In the genomic region with DNA sequence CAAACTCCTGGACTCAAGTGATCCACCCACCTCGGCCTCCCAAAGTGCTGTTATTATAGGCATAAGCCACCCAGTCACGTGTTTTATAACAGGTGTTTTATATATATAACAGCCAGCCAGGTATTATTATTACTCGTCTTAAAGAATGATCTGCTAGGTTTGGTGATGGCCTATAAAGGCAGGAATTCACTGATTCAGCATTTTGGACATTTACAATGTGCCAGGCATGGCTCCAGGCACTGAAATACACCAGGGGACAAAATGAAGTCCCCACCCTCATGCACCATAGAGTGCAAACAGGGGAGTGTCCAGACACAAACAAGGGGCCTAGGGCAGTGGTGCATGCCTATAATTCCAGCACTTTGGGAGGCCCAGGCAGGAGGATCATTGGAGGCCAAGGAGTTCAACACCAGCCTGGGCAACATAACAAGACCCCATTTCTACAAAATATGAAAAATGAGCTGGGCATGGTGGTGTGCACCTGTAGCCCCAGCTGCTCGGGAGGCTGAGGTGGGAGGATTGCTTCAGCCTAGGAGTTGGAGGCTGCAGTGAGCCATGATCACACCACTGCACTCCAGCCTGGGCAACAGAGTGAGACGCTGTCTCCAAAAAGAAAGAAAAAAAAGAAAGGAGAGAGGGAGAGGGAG, we compare ENCODE assay signal across 15 cellular contexts. TPM values are rescaled to one million over a fixed set of nuclear protein-coding genes. Genes with fewer than 3 reads are reported as not detected.
DNase-seq lines count a peak whose midpoint lies in the region; ATAC-seq, FAIRE-seq and TF ChIP-seq lines count a peak whose summit lies in the region.
"Not testable (repeated sequence)": the region's sequence is repeated elsewhere in the genome, so short reads cannot be mapped to it uniquely, and the experiment has no call there.
"Had no signal": no experiment of that assay in that cellular context is flagged by ENCODE, and none has a peak within 500 bp of the region (broad histone marks: within the 10 kb centered on the region; RNA-seq: fewer than 3 reads in every experiment).

No MANE protein-coding gene starts in this region.

- not testable (repeated sequence) for DNase-seq in CD14-positive monocyte (ENCODE audit: low spot score); WTC11 (ENCODE audit: low spot score); activated T-helper 2 cell treated with anti-CD3 and anti-CD28 coated beads, Interferon-gamma antibody, Interleukin-2, Interleukin-4, amounts not matched to agents 10 μg/mL and 5 μg/mL and 100 μg/mL, durations not matched to agents 14 hours and 24 hours and 36 hours (ENCODE audit: low spot score); memory B cell (ENCODE audit: low spot score in 2 of 2); pancreas; type B pancreatic cell (ENCODE audit: extremely low spot score, unreplicated experiment)

- not testable (repeated sequence) for H3K9me3 Mint-ChIP-seq in CD14-positive monocyte; WTC11; activated T-helper 2 cell treated with anti-CD3 and anti-CD28 coated beads, Interferon-gamma antibody, Interleukin-2, Interleukin-4, amounts not matched to agents 10 μg/mL and 5 μg/mL and 100 μg/mL, durations not matched to agents 14 hours and 24 hours and 36 hours; dendritic cell treated with granulocyte-macrophage colony-stimulating factor and Interleukin-4, amounts not matched to agents 40 ng/mL and 50 ng/mL, for 4 days; memory B cell; type B pancreatic cell

- not testable (repeated sequence) for H3K9me3 ChIP-seq in pancreas

- not testable (repeated sequence) for H3K27me3 ChIP-seq in KMS-11 (ENCODE audit: insufficient read depth, low read depth); pancreas

- not testable (repeated sequence) for H3K4me1 ChIP-seq in KMS-11 (ENCODE audit: low read depth, poor library complexity, severe bottlenecking); pancreas

- FAIRE-seq in pancreas (lab: Jason Lieb, UNC): not testable (repeated sequence)

- H3K27ac ChIP-seq in KMS-11: not testable (repeated sequence)
- H3K27ac ChIP-seq in pancreas: peak overlapping the region in 1 of 4 donors; percentile 73

- H3K27me3 Mint-ChIP-seq in CD14-positive monocyte (ENCODE audit: low read depth in 3 of 3); WTC11 (ENCODE audit: low read depth); activated T-helper 2 cell treated with anti-CD3 and anti-CD28 coated beads, Interferon-gamma antibody, Interleukin-2, Interleukin-4, amounts not matched to agents 10 μg/mL and 5 μg/mL and 100 μg/mL, durations not matched to agents 14 hours and 24 hours and 36 hours (ENCODE audit: low read depth); dendritic cell treated with granulocyte-macrophage colony-stimulating factor and Interleukin-4, amounts not matched to agents 40 ng/mL and 50 ng/mL, for 4 days; memory B cell; type B pancreatic cell: not testable (repeated sequence)

- POLR2A ChIA-PET in WTC11 (lab: Charles Lee): interaction anchor here (0.9 to 1.0 kb wide), 2 partner anchors 27 to 199 kb away, joined by 3 read pairs; partner anchors contain the start of gene BAZ1B

- CTCF ChIA-PET in WTC11 (lab: Charles Lee): interaction anchor here (0.6 to 1.8 kb wide), 28 partner anchors 10 to 306 kb away, joined by 3 to 26 read pairs (median 6); partner anchors contain the start of gene NSUN5

- H3K9ac ChIP-seq in KMS-11: not testable (repeated sequence)

- H4K20me1 ChIP-seq in KMS-11 (ENCODE audit: insufficient read depth): not testable (repeated sequence)

- H3K4me3 Mint-ChIP-seq in CD14-positive monocyte (peak overlapping the region; percentile 72 to 84), memory B cell (peak overlapping the region; percentile 83), type B pancreatic cell (peak overlapping the region; percentile 36)
- H3K4me3 Mint-ChIP-seq in WTC11: not testable (repeated sequence)
- peak overlapping the region; percentile 57 for H3K4me3 Mint-ChIP-seq in activated T-helper 2 cell treated with anti-CD3 and anti-CD28 coated beads, Interferon-gamma antibody, Interleukin-2, Interleukin-4, amounts not matched to agents 10 μg/mL and 5 μg/mL and 100 μg/mL, durations not matched to agents 14 hours and 24 hours and 36 hours (ENCODE audit: low read depth)
- peak overlapping the region; percentile 57 for H3K4me3 Mint-ChIP-seq in dendritic cell treated with granulocyte-macrophage colony-stimulating factor and Interleukin-4, amounts not matched to agents 40 ng/mL and 50 ng/mL, for 4 days

- not testable (repeated sequence) for H3K4me3 ChIP-seq in KMS-11 (IDR thresholded peaks at IDR 0.05; ENCODE audit: insufficient read depth, low read depth, low read length)
- peak overlapping the region in 3 of 4 donors; percentile 9 to 38 (median 29) for H3K4me3 ChIP-seq in pancreas

- H3K79me2 ChIP-seq in KMS-11 (ENCODE audit: insufficient read depth, low read depth): not testable (repeated sequence)

- not testable (repeated sequence) for H3K36me3 Mint-ChIP-seq in CD14-positive monocyte; WTC11; activated T-helper 2 cell treated with anti-CD3 and anti-CD28 coated beads, Interferon-gamma antibody, Interleukin-2, Interleukin-4, amounts not matched to agents 10 μg/mL and 5 μg/mL and 100 μg/mL, durations not matched to agents 14 hours and 24 hours and 36 hours (ENCODE audit: low read depth); dendritic cell treated with granulocyte-macrophage colony-stimulating factor and Interleukin-4, amounts not matched to agents 40 ng/mL and 50 ng/mL, for 4 days (ENCODE audit: low read depth); memory B cell; type B pancreatic cell

- H2AFZ ChIP-seq in KMS-11 (ENCODE audit: low read depth): peak overlapping the region; percentile 57

- peak overlapping the region in 4 of 7 donors; percentile 7 to 88 (median 38) for H3K27ac Mint-ChIP-seq in CD14-positive monocyte
- H3K27ac Mint-ChIP-seq in WTC11; activated T-helper 2 cell treated with anti-CD3 and anti-CD28 coated beads, Interferon-gamma antibody, Interleukin-2, Interleukin-4, amounts not matched to agents 10 μg/mL and 5 μg/mL and 100 μg/mL, durations not matched to agents 14 hours and 24 hours and 36 hours; memory B cell: not testable (repeated sequence)
- peak overlapping the region; percentile 51 for H3K27ac Mint-ChIP-seq in dendritic cell treated with granulocyte-macrophage colony-stimulating factor and Interleukin-4, amounts not matched to agents 40 ng/mL and 50 ng/mL, for 4 days
- peak overlapping the region; percentile 15 for H3K27ac Mint-ChIP-seq in type B pancreatic cell

- peaks cover 22% of the 10 kb centered on the region for H3K4me1 Mint-ChIP-seq in CD14-positive monocyte
- H3K4me1 Mint-ChIP-seq in WTC11; activated T-helper 2 cell treated with anti-CD3 and anti-CD28 coated beads, Interferon-gamma antibody, Interleukin-2, Interleukin-4, amounts not matched to agents 10 μg/mL and 5 μg/mL and 100 μg/mL, durations not matched to agents 14 hours and 24 hours and 36 hours (ENCODE audit: low read depth); memory B cell; type B pancreatic cell (ENCODE audit: unreplicated experiment): not testable (repeated sequence)
- peaks cover 13% of the 10 kb centered on the region for H3K4me1 Mint-ChIP-seq in dendritic cell treated with granulocyte-macrophage colony-stimulating factor and Interleukin-4, amounts not matched to agents 40 ng/mL and 50 ng/mL, for 4 days (ENCODE audit: low read depth)

- ATAC-seq in WTC11; memory B cell (ENCODE audit: low read depth); pancreas: not testable (repeated sequence)

- peak overlapping the region; percentile 60; the same call in 1 of the 2 replicates for H3K4me2 ChIP-seq in KMS-11

- WGBS in pancreas, 2 donors: 67 to 72% methylated on average over 5 of the region's 5 CpGs

- intact Hi-C loops in CD14-positive monocyte (cut with micrococcal nuclease): loop anchor here (2.0 to 5.0 kb wide), 2 partner anchors 99 to 129 kb away; no protein-coding TSS in a partner anchor
- intact Hi-C loops in activated T-helper 2 cell treated with anti-CD3 and anti-CD28 coated beads, Interferon-gamma antibody, Interleukin-2, Interleukin-4, amounts not matched to agents 10 μg/mL and 5 μg/mL and 100 μg/mL, durations not matched to agents 14 hours and 24 hours and 36 hours (cut with micrococcal nuclease): loop anchor here (10.0 kb wide), 1 partner anchor 131 kb away; no protein-coding TSS in a partner anchor
- intact Hi-C loops in dendritic cell treated with granulocyte-macrophage colony-stimulating factor and Interleukin-4, amounts not matched to agents 40 ng/mL and 50 ng/mL, for 4 days (cut with micrococcal nuclease); pancreas (cut with DNase I): not testable (repeated sequence)

- not testable (repeated sequence) for H3K36me3 ChIP-seq in KMS-11 (ENCODE audit: insufficient read depth); pancreas

- TF ChIP-seq CTCF in CD14-positive monocyte (IDR thresholded peaks at IDR 0.05); KMS-11 (conservative IDR thresholded peaks at IDR 0.05; ENCODE audit: low read depth, low read length); WTC11 (IDR thresholded peaks at IDR 0.05); pancreas (IDR thresholded peaks at IDR 0.05); type B pancreatic cell (conservative IDR thresholded peaks at IDR 0.05): not testable (repeated sequence)

RNA-seq across cellular contexts. Expression of gene TRIM50, which starts 4.3 kb away (rescaled TPM):
- polyA plus RNA-seq in CD14-positive monocyte (not detected), pancreas (10 to 100 TPM; 21.5 to 31.7 TPM)
- total RNA-seq in WTC11 (2021) (0.15 to 0.16 TPM in 2 of 3 replicates, not detected in the other), pancreas (10 to 100 TPM in 4 of 6 donors, 1 to 10 TPM in 2; 5.5 to 35.9 (median 11.5) TPM), type B pancreatic cell (ENCODE audit: low replicate concordance) (0.76 and 4.6 TPM in 2 replicates)
- total RNA-seq in activated T-helper 2 cell treated with anti-CD3 and anti-CD28 coated beads, Interferon-gamma antibody, Interleukin-2, Interleukin-4, amounts not matched to agents 10 μg/mL and 5 μg/mL and 100 μg/mL, durations not matched to agents 14 hours and 24 hours and 36 hours: not detected in 2 replicates
- total RNA-seq: activated CD8-positive, alpha-beta memory T cell treated with anti-CD3 and anti-CD28 coated beads for 36 hours; dermis microvascular lymphatic vessel endothelial cell; epithelial cell of proximal tubule; foreskin keratinocyte; SJSA1; T-helper 2 cell treated with Interferon-gamma antibody and Interleukin-4, amounts not matched to agents 100 ng/mL and 5 ng/mL, for 36 hours had no signal
- polyA plus RNA-seq: foreskin keratinocyte had no signal

RNA-seq across cellular contexts. Expression of gene FKBP6, which starts 4.4 kb away (rescaled TPM):
- polyA plus RNA-seq in CD14-positive monocyte (not detected), pancreas (under 1 TPM; 0.05 to 0.38 TPM)
- total RNA-seq in WTC11 (2021) (0.09 to 0.11 TPM in 2 of 3 replicates, not detected in the other), pancreas (not detected), type B pancreatic cell (ENCODE audit: low replicate concordance) (not detected in 2 replicates)
- total RNA-seq in activated T-helper 2 cell treated with anti-CD3 and anti-CD28 coated beads, Interferon-gamma antibody, Interleukin-2, Interleukin-4, amounts not matched to agents 10 μg/mL and 5 μg/mL and 100 μg/mL, durations not matched to agents 14 hours and 24 hours and 36 hours: not detected in 2 replicates
- total RNA-seq: activated CD8-positive, alpha-beta memory T cell treated with anti-CD3 and anti-CD28 coated beads for 36 hours; dermis microvascular lymphatic vessel endothelial cell; epithelial cell of proximal tubule; foreskin keratinocyte; SJSA1; subcutaneous adipose tissue; T-helper 2 cell treated with Interferon-gamma antibody and Interleukin-4, amounts not matched to agents 100 ng/mL and 5 ng/mL, for 36 hours had no signal
- polyA plus RNA-seq: foreskin keratinocyte had no signal

RNA-seq across cellular contexts. Expression of gene NSUN5, which starts 14.9 kb away (rescaled TPM):
- polyA plus RNA-seq in CD14-positive monocyte (10 to 100 TPM; 28.6 to 31.3 TPM), pancreas (10 to 100 TPM; 28.3 to 35.3 TPM)
- total RNA-seq in WTC11 (2021) (57.0 to 62.2 TPM (median 62.2 TPM) in 3 replicates), pancreas (10 to 100 TPM; 11.4 to 19.1 (median 15.9) TPM), type B pancreatic cell (ENCODE audit: low replicate concordance) (21.3 and 26.8 TPM in 2 replicates)
- 58.3 and 63.2 TPM in 2 replicates for total RNA-seq in activated T-helper 2 cell treated with anti-CD3 and anti-CD28 coated beads, Interferon-gamma antibody, Interleukin-2, Interleukin-4, amounts not matched to agents 10 μg/mL and 5 μg/mL and 100 μg/mL, durations not matched to agents 14 hours and 24 hours and 36 hours
